ENCODE assay signal across 1 cellular context in genomic region chr3:15458212-15458780, GRCh38.
TF ChIP-seq lines count a peak whose summit lies in the region.

No MANE protein-coding gene starts in this region.

TF ChIP-seq in HepG2, 621 proteins besides CTCF, POLR2A, EP300 and RAD21:
- no peak for TF ChIP-seq BCL6 (CRISPR knock-in tag; IDR thresholded peaks at IDR 0.05)
- no peak for TF ChIP-seq KIAA2018 (CRISPR knock-in tag; IDR thresholded peaks at IDR 0.05; ENCODE audit: borderline replicate concordance)
- TF ChIP-seq GLI4 (CRISPR knock-in tag; IDR thresholded peaks at IDR 0.05; ENCODE audit: borderline replicate concordance), result no peak
- no peak for TF ChIP-seq ADNP (CRISPR knock-in tag; IDR thresholded peaks at IDR 0.05)
- no peak for TF ChIP-seq ZNF34 (CRISPR knock-in tag; IDR thresholded peaks at IDR 0.05; ENCODE audit: borderline replicate concordance)
- TF ChIP-seq HNRNPH1 (optimal IDR thresholded peaks at IDR 0.05; ENCODE audit: low read depth, low read length), result no peak
- TF ChIP-seq ZEB1 (IDR thresholded peaks at IDR 0.05; ENCODE audit: insufficient replicate concordance, low read depth), result no peak
- no peak for TF ChIP-seq ZSCAN21 (CRISPR knock-in tag; IDR thresholded peaks at IDR 0.05; ENCODE audit: borderline replicate concordance)
- no peak for TF ChIP-seq NFE2L1 (CRISPR knock-in tag; IDR thresholded peaks at IDR 0.05; ENCODE audit: borderline replicate concordance)
- no peak for TF ChIP-seq ZNF543 (CRISPR knock-in tag; IDR thresholded peaks at IDR 0.05)
- 0 out of 2 replicates have a peak, but pooled peaks have one; percentile 17 for TF ChIP-seq HDAC2 (CRISPR knock-in tag; IDR thresholded peaks at IDR 0.05)
- no peak for TF ChIP-seq SP4 (CRISPR knock-in tag; IDR thresholded peaks at IDR 0.05)
- TF ChIP-seq PPARG (CRISPR knock-in tag; conservative IDR thresholded peaks at IDR 0.05), result peak; percentile 62
- no peak for TF ChIP-seq NFKB2 (CRISPR knock-in tag; IDR thresholded peaks at IDR 0.05; ENCODE audit: borderline replicate concordance)
- TF ChIP-seq TCF7 (IDR thresholded peaks at IDR 0.05; ENCODE audit: low read depth), result 0 out of 2 replicates have a peak, but pooled peaks have one; percentile 3
- peak; percentile 56 for TF ChIP-seq ELF1 (CRISPR knock-in tag; IDR thresholded peaks at IDR 0.05)
- TF ChIP-seq PRMT3 (CRISPR knock-in tag; IDR thresholded peaks at IDR 0.05; ENCODE audit: borderline replicate concordance, low read depth), result no peak
- TF ChIP-seq ELF3 (CRISPR knock-in tag; IDR thresholded peaks at IDR 0.05), result peak; percentile 60; the same call in 1 of the 2 replicates
- TF ChIP-seq, protein P1, sequence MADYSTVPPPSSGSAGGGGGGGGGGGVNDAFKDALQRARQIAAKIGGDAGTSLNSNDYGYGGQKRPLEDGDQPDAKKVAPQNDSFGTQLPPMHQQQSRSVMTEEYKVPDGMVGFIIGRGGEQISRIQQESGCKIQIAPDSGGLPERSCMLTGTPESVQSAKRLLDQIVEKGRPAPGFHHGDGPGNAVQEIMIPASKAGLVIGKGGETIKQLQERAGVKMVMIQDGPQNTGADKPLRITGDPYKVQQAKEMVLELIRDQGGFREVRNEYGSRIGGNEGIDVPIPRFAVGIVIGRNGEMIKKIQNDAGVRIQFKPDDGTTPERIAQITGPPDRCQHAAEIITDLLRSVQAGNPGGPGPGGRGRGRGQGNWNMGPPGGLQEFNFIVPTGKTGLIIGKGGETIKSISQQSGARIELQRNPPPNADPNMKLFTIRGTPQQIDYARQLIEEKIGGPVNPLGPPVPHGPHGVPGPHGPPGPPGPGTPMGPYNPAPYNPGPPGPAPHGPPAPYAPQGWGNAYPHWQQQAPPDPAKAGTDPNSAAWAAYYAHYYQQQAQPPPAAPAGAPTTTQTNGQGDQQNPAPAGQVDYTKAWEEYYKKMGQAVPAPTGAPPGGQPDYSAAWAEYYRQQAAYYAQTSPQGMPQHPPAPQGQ (CRISPR knock-in tag; IDR thresholded peaks at IDR 0.05; ENCODE audit: borderline replicate concordance), result no peak
- TF ChIP-seq, protein P2, sequence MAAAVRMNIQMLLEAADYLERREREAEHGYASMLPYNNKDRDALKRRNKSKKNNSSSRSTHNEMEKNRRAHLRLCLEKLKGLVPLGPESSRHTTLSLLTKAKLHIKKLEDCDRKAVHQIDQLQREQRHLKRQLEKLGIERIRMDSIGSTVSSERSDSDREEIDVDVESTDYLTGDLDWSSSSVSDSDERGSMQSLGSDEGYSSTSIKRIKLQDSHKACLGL (CRISPR knock-in tag; IDR thresholded peaks at IDR 0.05), result no peak
- TF ChIP-seq RXRB (CRISPR knock-in tag; IDR thresholded peaks at IDR 0.05; ENCODE audit: borderline replicate concordance), result 0 out of 2 replicates have a peak, but pooled peaks have one; percentile 33
- TF ChIP-seq, protein P3, sequence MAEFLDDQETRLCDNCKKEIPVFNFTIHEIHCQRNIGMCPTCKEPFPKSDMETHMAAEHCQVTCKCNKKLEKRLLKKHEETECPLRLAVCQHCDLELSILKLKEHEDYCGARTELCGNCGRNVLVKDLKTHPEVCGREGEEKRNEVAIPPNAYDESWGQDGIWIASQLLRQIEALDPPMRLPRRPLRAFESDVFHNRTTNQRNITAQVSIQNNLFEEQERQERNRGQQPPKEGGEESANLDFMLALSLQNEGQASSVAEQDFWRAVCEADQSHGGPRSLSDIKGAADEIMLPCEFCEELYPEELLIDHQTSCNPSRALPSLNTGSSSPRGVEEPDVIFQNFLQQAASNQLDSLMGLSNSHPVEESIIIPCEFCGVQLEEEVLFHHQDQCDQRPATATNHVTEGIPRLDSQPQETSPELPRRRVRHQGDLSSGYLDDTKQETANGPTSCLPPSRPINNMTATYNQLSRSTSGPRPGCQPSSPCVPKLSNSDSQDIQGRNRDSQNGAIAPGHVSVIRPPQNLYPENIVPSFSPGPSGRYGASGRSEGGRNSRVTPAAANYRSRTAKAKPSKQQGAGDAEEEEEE (CRISPR knock-in tag; IDR thresholded peaks at IDR 0.05; ENCODE audit: borderline replicate concordance), result no peak
- TF ChIP-seq ZNF232 (CRISPR knock-in tag; IDR thresholded peaks at IDR 0.05; ENCODE audit: borderline replicate concordance), result no peak
- peak; percentile 64 for TF ChIP-seq HNF4A (CRISPR knock-in tag; IDR thresholded peaks at IDR 0.05)
- no peak for TF ChIP-seq MEIS2 (CRISPR knock-in tag; IDR thresholded peaks at IDR 0.05)
- no peak for TF ChIP-seq ARID2 (CRISPR knock-in tag; IDR thresholded peaks at IDR 0.05; ENCODE audit: borderline replicate concordance)
